11 cellular contexts compared by ENCODE assay signal in genomic region chr15:41511331-41512077, GRCh38. TPM values are rescaled to one million over a fixed set of nuclear protein-coding genes. Genes with fewer than 3 reads are reported as not detected.
DNase-seq lines count a peak whose midpoint lies in the region; ATAC-seq and TF ChIP-seq lines count a peak whose summit lies in the region.
"Had no signal": no experiment of that assay in that cellular context is flagged by ENCODE, and none has a peak within 500 bp of the region (broad histone marks: within the 10 kb centered on the region; RNA-seq: fewer than 3 reads in every experiment).

No MANE protein-coding gene starts in this region.

- no peak overlapping the region for H2BK15ac ChIP-seq in mesendoderm (replicated peaks; ENCODE audit: low read depth)

- H3K36me3 ChIP-seq in A673 (ENCODE audit: insufficient read depth, low read length, poor library complexity, severe bottlenecking) (no peaks in the 10 kb centered on the region), mammary epithelial cell (ENCODE audit: insufficient read depth, low read length) (no peaks in the 10 kb centered on the region), mesendoderm (ENCODE audit: control insufficient read depth, insufficient read depth, low read length) (no peaks in the 10 kb centered on the region), gastrocnemius medialis (no peaks in the 10 kb centered on the region)

- DNase-seq in A673 (ENCODE audit: low spot score) (no peak), ELF-1 (ENCODE audit: low read depth, low spot score) (peak; percentile 42), mammary epithelial cell (no peak), mesendoderm (no peak), hepatic stellate cell (ENCODE audit: low spot score) (no peak), gastrocnemius medialis (no peak), cerebellum (ENCODE audit: low spot score) (no peak)
- DNase-seq: cortex of kidney, DMS 273 treated with DMSO at 0.1 percent for 48 hours had no signal

- H4K20me1 ChIP-seq in mammary epithelial cell (ENCODE audit: insufficient read depth, low read length) = peaks cover 3% of the 10 kb centered on the region

- ATAC-seq in gastrocnemius medialis = no peak
- ATAC-seq in HG03520 (IDR thresholded peaks at IDR 0.05; ENCODE audit: unreplicated experiment) = no peak
- ATAC-seq: HCT116 had no signal

- dilution Hi-C loops in mammary epithelial cell (cut with HindIII; ENCODE audit: low sequenced_read_pairs) = no loop called here

- H3K18ac ChIP-seq in mesendoderm (ENCODE audit: low read length) = no peak overlapping the region

- TF ChIP-seq POLR2A in gastrocnemius medialis (IDR thresholded peaks at IDR 0.05) = no peak

- H3K4me3 ChIP-seq in A673 (ENCODE audit: low read depth, low read length, poor library complexity, severe bottlenecking) (peak overlapping the region; percentile 59), mammary epithelial cell (replicated peaks in 1 of 3; ENCODE audit: insufficient read depth in 1 of 3, low read depth in 2 of 3, low read length in 3 of 3) (no peak overlapping the region), mesendoderm (ENCODE audit: low read length) (no peak overlapping the region), gastrocnemius medialis (peak overlapping the region in 2 of 4 donors; percentile 43 to 53)

- H3K4me2 ChIP-seq in mammary epithelial cell (ENCODE audit: insufficient read depth, low read depth, low read length) = peak overlapping the region; percentile 72
- no peak overlapping the region for H3K4me2 ChIP-seq in mesendoderm (ENCODE audit: low read length)

- H3K9me3 ChIP-seq in A673 (ENCODE audit: low read depth, low read length, poor library complexity, severe bottlenecking) = no peaks in the 10 kb centered on the region
- H3K9me3 ChIP-seq in mammary epithelial cell (replicated peaks; ENCODE audit: insufficient read depth, low read length) = no peaks in the 10 kb centered on the region
- H3K9me3 ChIP-seq in gastrocnemius medialis = no peaks in the 10 kb centered on the region

- WGBS in mammary epithelial cell (ENCODE audit: low coverage, missing lambda C conversion rate) = no CpG with 5 or more reads among the region's 76 CpGs
- WGBS in mesendoderm (ENCODE audit: extremely low coverage, insufficient coverage, low lambda C conversion rate) = no CpG with 5 or more reads among the region's 76 CpGs

- H3K27me3 ChIP-seq in A673 (replicated peaks; ENCODE audit: insufficient read depth, low read depth, low read length, poor library complexity) (peaks cover 11% of the 10 kb centered on the region), mammary epithelial cell (ENCODE audit: insufficient read depth, low read length) (peaks cover 30% of the 10 kb centered on the region), mesendoderm (ENCODE audit: insufficient read depth, low read length, poor library complexity) (peaks cover 26% of the 10 kb centered on the region), gastrocnemius medialis (peaks cover 31 to 34% (median 32%) of the 10 kb centered on the region in 3 donors)

- H2BK5ac ChIP-seq in mesendoderm (ENCODE audit: low read length) = no peak overlapping the region

- CTCF ChIA-PET in A673 (lab: Charles Lee) (interaction anchor here (0.6 kb wide), 1 partner anchor 8 kb away, joined by 4 read pairs; no protein-coding TSS in a partner anchor), mammary epithelial cell (lab: Charles Lee; ENCODE audit: low non-redundant PET) (interaction anchor here (0.6 kb wide), 1 partner anchor 235 kb away, joined by 3 read pairs; no protein-coding TSS in a partner anchor)

- H4K8ac ChIP-seq in mesendoderm (ENCODE audit: low read depth, low read length) = no peak overlapping the region

- H3K79me2 ChIP-seq in mammary epithelial cell (ENCODE audit: insufficient read depth, low read length) = no peaks in the 10 kb centered on the region
- no peaks in the 10 kb centered on the region for H3K79me2 ChIP-seq in mesendoderm (ENCODE audit: control insufficient read depth, insufficient read depth, low read length)

- H3K56ac ChIP-seq in mesendoderm (ENCODE audit: low read length) = peak overlapping the region; percentile 49

- no peak overlapping the region for H3K4ac ChIP-seq in mesendoderm (ENCODE audit: low read depth, low read length)

- H3K79me1 ChIP-seq in mesendoderm (ENCODE audit: low read length) = no peaks in the 10 kb centered on the region

- H3K27ac ChIP-seq in A673 (ENCODE audit: low read depth, low read length, poor library complexity, severe bottlenecking) = no peak overlapping the region
- H3K27ac ChIP-seq in mammary epithelial cell (ENCODE audit: insufficient read depth, low read depth, low read length) = no peak overlapping the region
- H3K27ac ChIP-seq in mesendoderm (ENCODE audit: low read depth, low read length) = no peak overlapping the region
- H3K27ac ChIP-seq in gastrocnemius medialis = no peak overlapping the region

- BruUV-seq in A673 (replicated peaks; lab: Mats Ljungman, UMichigan) (no TSS peak), mammary epithelial cell (replicated peaks; lab: Mats Ljungman, UMichigan) (no TSS peak)

- intact Hi-C loops in A673 (cut with micrococcal nuclease; ENCODE audit: unreplicated experiment) = no loop called here
- intact Hi-C loops in mammary epithelial cell (cut with micrococcal nuclease) = no loop called here
- intact Hi-C loops in gastrocnemius medialis (cut with DNase I; ENCODE audit: low total_unique reads) = no loop called here

- no peak overlapping the region for H2BK120ac ChIP-seq in mesendoderm (ENCODE audit: low read depth, low read length)

- H3K4me1 ChIP-seq in A673 (ENCODE audit: insufficient read depth, low read length, poor library complexity, severe bottlenecking) = peaks cover 20% of the 10 kb centered on the region
- peaks cover 19% of the 10 kb centered on the region for H3K4me1 ChIP-seq in mammary epithelial cell (ENCODE audit: insufficient read depth, low read length)
- no peaks in the 10 kb centered on the region for H3K4me1 ChIP-seq in mesendoderm (ENCODE audit: control insufficient read depth, low read depth, low read length)
- H3K4me1 ChIP-seq in gastrocnemius medialis = peaks cover 20 to 27% of the 10 kb centered on the region in 2 donors

- no peak overlapping the region for H2AK5ac ChIP-seq in mesendoderm (ENCODE audit: low read length)

- TF ChIP-seq CTCF in A673 (conservative IDR thresholded peaks at IDR 0.05; ENCODE audit: low read depth, low read length) (no peak), mammary epithelial cell (conservative IDR thresholded peaks at IDR 0.05 in 1 of 2, IDR thresholded peaks at IDR 0.05 in 1 of 2; ENCODE audit: extremely low read depth in 1 of 2, insufficient read depth in 1 of 2, low read depth in 1 of 2, low read length in 2 of 2) (no peak), gastrocnemius medialis (IDR thresholded peaks at IDR 0.05 in 4 of 5, conservative IDR thresholded peaks at IDR 0.05 in 1 of 5) (no peak)

- peak overlapping the region; percentile 21 for H2AFZ ChIP-seq in mammary epithelial cell (ENCODE audit: low read depth, low read length)

- in situ Hi-C loops in mammary epithelial cell (cut with MboI; ENCODE audit: low sequenced_read_pairs in 2 of 2) (loop anchor here in 1 of 2 donors (10.0 kb wide), 1 partner anchor 57 kb away; no protein-coding TSS in a partner anchor), gastrocnemius medialis (cut with MboI; ENCODE audit: low sequenced_read_pairs in 4 of 4) (no loop called here)

- no peak overlapping the region for H3K23ac ChIP-seq in mesendoderm (ENCODE audit: low read length)

- POLR2A ChIA-PET in A673 (lab: Charles Lee; ENCODE audit: low non-redundant PET) = no interaction called here

- H4K5ac ChIP-seq in mesendoderm (ENCODE audit: low read length) = no peak overlapping the region

- H3K9ac ChIP-seq in mammary epithelial cell (ENCODE audit: insufficient read depth, low read length) = no peak overlapping the region
- no peak overlapping the region for H3K9ac ChIP-seq in mesendoderm (ENCODE audit: low read length)

RNA-seq across cellular contexts. Expression of gene LTK, which starts 2.1 kb away (rescaled TPM):
- total RNA-seq in A673 (2021) (3.8 and 5.4 TPM in 2 replicates), mammary epithelial cell (not detected), gastrocnemius medialis (under 1 TPM in 2 of 4 donors, not detected in 2; 0.34 to 0.68 TPM), cerebellum (0.36 TPM)
- polyA plus RNA-seq in mammary epithelial cell = not detected
- not detected for polyA minus RNA-seq in mammary epithelial cell
- 0.15 TPM for polyA plus RNA-seq in mesendoderm (2013, experiment 1 of 2)
- 0.14 TPM for polyA plus RNA-seq in mesendoderm (2013, experiment 2 of 2)

RNA-seq across cellular contexts. Expression of gene ITPKA, which starts 17.8 kb away (rescaled TPM):
- total RNA-seq in A673 (2021) (4.3 and 5.6 TPM in 2 replicates), mammary epithelial cell (under 1 TPM in 1 of 2 donors, not detected in 1; 0.92 TPM), gastrocnemius medialis (10 to 100 TPM in 1 of 4 donors, 1 to 10 TPM in 2, under 1 TPM in 1; 0.75 to 12.4 (median 7.0) TPM), cerebellum (2.5 TPM)
- polyA plus RNA-seq in mammary epithelial cell = 0.63 TPM
- not detected for polyA minus RNA-seq in mammary epithelial cell
- 0.24 TPM for polyA plus RNA-seq in mesendoderm (2013, experiment 1 of 2)
- polyA plus RNA-seq in mesendoderm (2013, experiment 2 of 2) = 0.24 TPM

RNA-seq across cellular contexts. Expression of gene RPAP1, which starts 32.6 kb away (rescaled TPM):
- total RNA-seq in A673 (2021) (68.7 and 69.8 TPM in 2 replicates), mammary epithelial cell (10 to 100 TPM; 11.2 to 35.5 TPM), gastrocnemius medialis (10 to 100 TPM; 17.8 to 73.2 (median 34.8) TPM), cerebellum (22.7 TPM)
- polyA plus RNA-seq in mammary epithelial cell = 11.4 TPM
- polyA minus RNA-seq in mammary epithelial cell = 44.3 TPM
- polyA plus RNA-seq in mesendoderm (2013, experiment 1 of 2) = 37.7 TPM
- polyA plus RNA-seq in mesendoderm (2013, experiment 2 of 2) = 34.9 TPM

RNA-seq across cellular contexts. Expression of gene TYRO3, which starts 47.5 kb away (rescaled TPM):
- 26.0 and 32.5 TPM in 2 replicates for total RNA-seq in A673 (2021)
- 10 to 100 TPM in 1 of 2 donors, 1 to 10 TPM in 1; 3.5 to 17.0 TPM for total RNA-seq in mammary epithelial cell
- 13.2 TPM for polyA plus RNA-seq in mammary epithelial cell
- 50.7 TPM for polyA minus RNA-seq in mammary epithelial cell
- 38.3 TPM for polyA plus RNA-seq in mesendoderm (2013, experiment 1 of 2)
- polyA plus RNA-seq in mesendoderm (2013, experiment 2 of 2) = 37.8 TPM
- 1 to 10 TPM; 1.6 to 4.4 (median 2.4) TPM for total RNA-seq in gastrocnemius medialis
- total RNA-seq in cerebellum = 13.1 TPM
